16 cellular contexts compared by ENCODE assay signal in the genomic region with DNA sequence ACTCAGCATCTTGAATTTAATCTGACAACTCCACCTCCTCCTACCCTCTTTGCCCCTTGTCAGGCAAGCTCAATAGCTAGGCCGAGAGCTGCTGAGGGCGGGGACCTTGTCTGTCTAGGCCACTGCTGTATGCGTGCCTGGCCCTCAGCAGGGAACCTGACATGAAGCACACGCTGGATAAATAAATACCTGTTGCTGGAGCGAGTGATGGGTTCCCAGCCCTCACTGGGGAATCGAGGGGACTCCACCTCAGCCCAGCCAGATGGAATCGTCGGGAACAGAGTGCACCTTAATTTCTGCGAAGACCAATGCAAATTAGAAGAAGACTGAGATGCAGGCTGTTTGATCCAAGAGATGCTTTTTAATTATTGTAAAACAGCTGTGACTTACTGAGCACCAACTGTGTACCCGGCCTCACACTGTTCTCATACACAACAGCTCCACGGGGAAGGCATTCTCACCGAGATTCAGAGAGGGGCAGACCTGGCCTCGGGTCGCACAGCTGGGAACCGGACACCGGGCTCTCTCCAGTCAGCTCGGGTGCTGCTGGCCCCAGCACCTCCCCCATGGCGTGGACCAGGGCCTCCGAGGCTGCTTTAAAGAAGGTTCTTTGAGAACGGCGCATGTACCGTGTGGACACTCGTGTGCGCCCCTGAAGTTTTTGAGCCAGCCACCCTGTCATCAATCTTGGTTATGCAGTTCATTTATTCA.
DNase-seq lines count a peak whose midpoint lies in the region; ATAC-seq, FAIRE-seq and TF ChIP-seq lines count a peak whose summit lies in the region.
"Had no signal": no experiment of that assay in that cellular context is flagged by ENCODE, and none has a peak within 500 bp of the region (broad histone marks: within the 10 kb centered on the region; RNA-seq: fewer than 3 reads in every experiment).

No MANE protein-coding gene starts in this region.

- H3K9me3 ChIP-seq in right atrium auricular region = no peaks in the 10 kb centered on the region
- no peaks in the 10 kb centered on the region for H3K9me3 ChIP-seq in heart right ventricle
- H3K9me3 ChIP-seq in HepG2 (ENCODE audit: low read length) = no peaks in the 10 kb centered on the region
- no peaks in the 10 kb centered on the region for H3K9me3 ChIP-seq in upper lobe of right lung
- H3K9me3 ChIP-seq: gastroesophageal sphincter, upper lobe of left lung had no signal

- H3K27me3 ChIP-seq in right atrium auricular region (no peaks in the 10 kb centered on the region), heart right ventricle (no peaks in the 10 kb centered on the region), HepG2 (ENCODE audit: control insufficient read depth in 1 of 2, insufficient read depth in 2 of 2, low read length in 2 of 2) (peaks cover 4 to 40% of the 10 kb centered on the region in 2 experiments), upper lobe of right lung (no peaks in the 10 kb centered on the region)
- H3K27me3 ChIP-seq: brain microvascular endothelial cell, gastroesophageal sphincter, upper lobe of left lung had no signal

- peaks cover 0 to 7% of the 10 kb centered on the region in 2 donors for H3K4me1 ChIP-seq in right atrium auricular region
- H3K4me1 ChIP-seq in heart right ventricle = peaks cover 0 to 13% (median 0%) of the 10 kb centered on the region in 9 donors
- peaks cover 15% of the 10 kb centered on the region for H3K4me1 ChIP-seq in HepG2 (ENCODE audit: insufficient read depth, low read length)
- H3K4me1 ChIP-seq in upper lobe of right lung = peaks cover 8% of the 10 kb centered on the region
- H3K4me1 ChIP-seq: gastroesophageal sphincter had no signal

- H3K4me3 ChIP-seq in right atrium auricular region (no peak overlapping the region), heart right ventricle (no peak overlapping the region), HepG2 (replicated peaks in 1 of 3; ENCODE audit: insufficient read depth in 1 of 3, low read depth in 2 of 3, low read length in 3 of 3) (no peak overlapping the region), upper lobe of right lung (no peak overlapping the region)
- H3K4me3 ChIP-seq: gastroesophageal sphincter, GM12878, upper lobe of left lung had no signal

- POLR2A ChIA-PET in HepG2 (lab: Yijun Ruan, JAX) = interaction anchor here (1.3 kb wide), 1 partner anchor 46 kb away, joined by 4 read pairs; no protein-coding TSS in a partner anchor

- in situ Hi-C loops in HepG2 (cut with HindIII; ENCODE audit: extremely low pct_ligation_motif_present, low pct_unique_long_range_greater_than_20kb) = no loop called here

- ATAC-seq in heart right ventricle (no peak), HepG2 (no peak), upper lobe of right lung (no peak), GM19467 (IDR thresholded peaks at IDR 0.05; ENCODE audit: unreplicated experiment) (no peak)
- ATAC-seq: gastroesophageal sphincter, GM12878 had no signal

- no TSS peak for BruUV-seq in HepG2 (replicated peaks; lab: Mats Ljungman, UMichigan)

- no peak overlapping the region for H3K9ac ChIP-seq in HepG2 (ENCODE audit: insufficient read depth, low read depth, low read length)

- CTCF ChIA-PET in HepG2 (lab: Yijun Ruan, JAX; ENCODE audit: low intra/inter-chr PET ratio, low total read pairs) = no interaction called here

- intact Hi-C loops in heart right ventricle (cut with DNase I) = no loop called here
- intact Hi-C loops in HepG2 (cut with micrococcal nuclease; ENCODE audit: unreplicated experiment) = no loop called here
- intact Hi-C loops in upper lobe of right lung (cut with DNase I) = no loop called here

- H4K20me1 ChIP-seq in HepG2 (ENCODE audit: insufficient read depth, low read length) = no peaks in the 10 kb centered on the region

- no peak for FAIRE-seq in HepG2 (lab: Jason Lieb, UNC)
- FAIRE-seq in urothelium cell line (lab: Jason Lieb, UNC) = no peak
- FAIRE-seq: GM12878, islet of Langerhans had no signal

- H3K27ac ChIP-seq in right atrium auricular region (no peak overlapping the region), heart right ventricle (no peak overlapping the region), HepG2 (ENCODE audit: extremely low read length, insufficient read depth, low read length) (no peak overlapping the region), upper lobe of right lung (no peak overlapping the region)
- H3K27ac ChIP-seq: brain microvascular endothelial cell, gastroesophageal sphincter, upper lobe of left lung had no signal

- TF ChIP-seq POLR2A in HepG2 (IDR thresholded peaks at IDR 0.05; ENCODE audit: insufficient read depth in 1 of 2, low read depth in 2 of 2, low read length in 2 of 2) = no peak

- H3K4me2 ChIP-seq in HepG2 (ENCODE audit: low read depth, low read length) = no peak overlapping the region

- TF ChIP-seq EP300 in HepG2 (IDR thresholded peaks at IDR 0.05; ENCODE audit: low read depth in 2 of 2, low read length in 2 of 2) = no peak
- TF ChIP-seq EP300 in HepG2 (CRISPR knock-in tag; IDR thresholded peaks at IDR 0.05; ENCODE audit: borderline replicate concordance) = no peak

- no peak overlapping the region for H2AFZ ChIP-seq in HepG2 (ENCODE audit: low read length)

- TF ChIP-seq RAD21 in HepG2 (CRISPR knock-in tag; IDR thresholded peaks at IDR 0.05) = no peak

- H3K36me3 ChIP-seq in right atrium auricular region (no peaks in the 10 kb centered on the region), heart right ventricle (peaks cover 0 to 6% (median 0%) of the 10 kb centered on the region in 9 donors), HepG2 (replicated peaks in 1 of 2; ENCODE audit: control insufficient read depth in 1 of 2, insufficient read depth in 2 of 2, low read length in 2 of 2) (no peaks in the 10 kb centered on the region), upper lobe of right lung (no peaks in the 10 kb centered on the region)
- H3K36me3 ChIP-seq: brain microvascular endothelial cell, gastroesophageal sphincter had no signal

- peak; percentile 56 for DNase-seq in right atrium auricular region (ENCODE audit: low spot score)
- DNase-seq in heart right ventricle = no peak
- peak; percentile 92 for DNase-seq in NCI-H510A treated with DMSO at 0.1 percent for 48 hours (lab: John Stamatoyannopoulos, UW)
- no peak for DNase-seq in HepG2 (ENCODE audit: low spot score)
- DNase-seq in upper lobe of right lung = peak; percentile 48
- no peak for DNase-seq in urothelium cell line (ENCODE audit: low spot score)
- no peak for DNase-seq in 8988T
- DNase-seq: activated CD4-positive, alpha-beta T cell treated with anti-CD3 and anti-CD28 coated beads, Interleukin-2, amount 50 U/mL, for 4 hours; brain microvascular endothelial cell; DND-41; SHP77 treated with DMSO at 0.1 percent for 48 hours had no signal

- 86 to 87% methylated on average over 24 of the region's 24 CpGs for WGBS in heart right ventricle, 2 donors
- WGBS in HepG2 (ENCODE audit: low lambda C conversion rate) = 35% methylated on average over 13 of the region's 24 CpGs

- no peak for TF ChIP-seq CTCF in right atrium auricular region (IDR thresholded peaks at IDR 0.05)
- TF ChIP-seq CTCF in heart right ventricle (IDR thresholded peaks at IDR 0.05) = no peak
- TF ChIP-seq CTCF in HepG2 (CRISPR knock-in tag; IDR thresholded peaks at IDR 0.05) = no peak
- no peak for TF ChIP-seq CTCF in upper lobe of right lung (IDR thresholded peaks at IDR 0.05)

- no peaks in the 10 kb centered on the region for H3K79me2 ChIP-seq in HepG2 (ENCODE audit: insufficient read depth, low read length)

TF ChIP-seq in HepG2, 621 proteins besides CTCF, POLR2A, EP300 and RAD21:
- TF ChIP-seq, protein P1, sequence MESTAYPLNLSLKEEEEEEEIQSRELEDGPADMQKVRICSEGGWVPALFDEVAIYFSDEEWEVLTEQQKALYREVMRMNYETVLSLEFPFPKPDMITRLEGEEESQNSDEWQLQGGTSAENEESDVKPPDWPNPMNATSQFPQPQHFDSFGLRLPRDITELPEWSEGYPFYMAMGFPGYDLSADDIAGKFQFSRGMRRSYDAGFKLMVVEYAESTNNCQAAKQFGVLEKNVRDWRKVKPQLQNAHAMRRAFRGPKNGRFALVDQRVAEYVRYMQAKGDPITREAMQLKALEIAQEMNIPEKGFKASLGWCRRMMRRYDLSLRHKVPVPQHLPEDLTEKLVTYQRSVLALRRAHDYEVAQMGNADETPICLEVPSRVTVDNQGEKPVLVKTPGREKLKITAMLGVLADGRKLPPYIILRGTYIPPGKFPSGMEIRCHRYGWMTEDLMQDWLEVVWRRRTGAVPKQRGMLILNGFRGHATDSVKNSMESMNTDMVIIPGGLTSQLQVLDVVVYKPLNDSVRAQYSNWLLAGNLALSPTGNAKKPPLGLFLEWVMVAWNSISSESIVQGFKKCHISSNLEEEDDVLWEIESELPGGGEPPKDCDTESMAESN (CRISPR knock-in tag; conservative IDR thresholded peaks at IDR 0.05) = no peak
- TF ChIP-seq ZNF768 (CRISPR knock-in tag; IDR thresholded peaks at IDR 0.05) = peak; percentile 35; the same call in 1 of the 2 replicates

Comparison
In these comparisons a context has a peak if more than half of its experiments do, and no peak if none do; other contexts are left out.
1. DNase-seq: peak in right atrium auricular region (single experiment), NCI-H510A treated with DMSO at 0.1 percent for 48 hours (single experiment) and upper lobe of right lung (single experiment); none in heart right ventricle (0 of 2), HepG2 (single experiment), urothelium cell line (single experiment) and 8988T (single experiment).